In the genomic region with DNA sequence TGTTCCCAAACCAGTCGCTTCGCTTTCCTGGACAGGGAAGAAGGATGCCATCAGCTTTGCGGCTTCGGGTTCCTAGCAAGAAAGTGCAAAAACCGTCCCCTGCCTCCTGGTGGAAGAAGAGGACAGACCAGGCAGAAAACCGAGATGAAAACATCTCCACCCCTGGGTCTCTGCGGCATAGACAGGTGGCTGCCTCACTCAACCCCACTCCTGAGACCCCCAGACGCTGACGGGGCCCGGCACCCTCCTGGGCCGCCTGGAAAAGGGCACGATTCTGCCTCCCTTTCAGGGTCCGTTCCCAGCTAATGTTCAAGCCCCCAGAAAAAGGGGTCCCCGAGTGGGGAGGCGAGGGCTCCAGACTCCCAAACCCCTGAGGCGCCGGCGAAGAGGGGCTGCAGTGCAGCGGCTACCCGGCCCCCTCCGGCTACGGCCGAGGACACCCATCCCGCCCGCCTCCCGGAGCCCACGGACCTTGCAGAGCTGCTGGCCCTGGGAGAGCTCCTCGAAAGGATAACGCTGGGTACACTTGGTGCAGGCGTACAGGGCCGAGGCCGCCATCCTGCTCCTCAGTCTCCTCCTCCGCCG, we compare ENCODE assay signal across 1 cellular context.
TF ChIP-seq lines count a peak whose summit lies in the region.

No MANE protein-coding gene starts in this region.

TF ChIP-seq in GM12878, 131 proteins besides CTCF, POLR2A, EP300 and RAD21:
- no peak; the same call in 1 of the 2 replicates for TF ChIP-seq TBL1XR1 (IDR thresholded peaks at IDR 0.05; ENCODE audit: low read depth, low read length)
- no peak for TF ChIP-seq FOXK2 (IDR thresholded peaks at IDR 0.05)
- TF ChIP-seq, protein P1, sequence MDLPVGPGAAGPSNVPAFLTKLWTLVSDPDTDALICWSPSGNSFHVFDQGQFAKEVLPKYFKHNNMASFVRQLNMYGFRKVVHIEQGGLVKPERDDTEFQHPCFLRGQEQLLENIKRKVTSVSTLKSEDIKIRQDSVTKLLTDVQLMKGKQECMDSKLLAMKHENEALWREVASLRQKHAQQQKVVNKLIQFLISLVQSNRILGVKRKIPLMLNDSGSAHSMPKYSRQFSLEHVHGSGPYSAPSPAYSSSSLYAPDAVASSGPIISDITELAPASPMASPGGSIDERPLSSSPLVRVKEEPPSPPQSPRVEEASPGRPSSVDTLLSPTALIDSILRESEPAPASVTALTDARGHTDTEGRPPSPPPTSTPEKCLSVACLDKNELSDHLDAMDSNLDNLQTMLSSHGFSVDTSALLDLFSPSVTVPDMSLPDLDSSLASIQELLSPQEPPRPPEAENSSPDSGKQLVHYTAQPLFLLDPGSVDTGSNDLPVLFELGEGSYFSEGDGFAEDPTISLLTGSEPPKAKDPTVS (IDR thresholded peaks at IDR 0.05; ENCODE audit: low read depth, low read length) = no peak
- TF ChIP-seq CBX3 (IDR thresholded peaks at IDR 0.05; ENCODE audit: borderline replicate concordance, low read depth) = no peak
- TF ChIP-seq KDM1A (IDR thresholded peaks at IDR 0.05; ENCODE audit: borderline replicate concordance) = no peak
- no peak for TF ChIP-seq TARDBP (IDR thresholded peaks at IDR 0.05; ENCODE audit: borderline replicate concordance)
- peak; percentile 76; the same call in 1 of the 2 replicates for TF ChIP-seq CHD1 (IDR thresholded peaks at IDR 0.05; ENCODE audit: low read depth, low read length)
- peak; percentile 85; the same call in 1 of the 2 replicates for TF ChIP-seq YY1 (IDR thresholded peaks at IDR 0.05; ENCODE audit: low read depth, low read length)
- TF ChIP-seq ZNF207 (IDR thresholded peaks at IDR 0.05; ENCODE audit: borderline replicate concordance) = 0 out of 2 replicates have a peak, but pooled peaks have one; percentile 39
- TF ChIP-seq SMARCA5 (IDR thresholded peaks at IDR 0.05) = 0 out of 2 replicates have a peak, but pooled peaks have one; percentile 51
- peak; percentile 46; the same call in 1 of the 2 replicates for TF ChIP-seq POLR2AphosphoS5 (IDR thresholded peaks at IDR 0.05; ENCODE audit: low read length)
- no peak for TF ChIP-seq NFYA (IDR thresholded peaks at IDR 0.05; ENCODE audit: borderline replicate concordance, low read depth, low read length)
- TF ChIP-seq RUNX3 (IDR thresholded peaks at IDR 0.05; ENCODE audit: low read length) = peak; percentile 39; the same call in 1 of the 2 replicates
